ENCODE assay signal across 17 cellular contexts in genomic region chr15:60661075-60661645, GRCh38.
DNase-seq lines count a peak whose midpoint lies in the region; ATAC-seq and TF ChIP-seq lines count a peak whose summit lies in the region.
"Had no signal": no experiment of that assay in that cellular context is flagged by ENCODE, and none has a peak within 500 bp of the region (broad histone marks: within the 10 kb centered on the region; RNA-seq: fewer than 3 reads in every experiment).

No MANE protein-coding gene starts in this region.

- H3K27me3 ChIP-seq in MM.1S (replicated peaks; ENCODE audit: insufficient read depth, low read length): no peaks in the 10 kb centered on the region
- no peaks in the 10 kb centered on the region for H3K27me3 ChIP-seq in CD8-positive, alpha-beta memory T cell (ENCODE audit: insufficient read depth, low read length, poor library complexity, severe bottlenecking)
- H3K27me3 ChIP-seq: Peyer's patch had no signal

- DNase-seq in MM.1S (no peak), amniotic epithelial cell (ENCODE audit: low read depth) (peak; percentile 30), left lobe of liver (ENCODE audit: low spot score) (no peak), superior temporal gyrus (ENCODE audit: extremely low spot score) (peak; percentile 33), kidney tubule cell (ENCODE audit: low spot score) (no peak)
- DNase-seq in stimulated activated CD4-positive, alpha-beta T cell treated with anti-CD3 and anti-CD28 coated beads, Interleukin-12 subunit alpha, Interleukin-12 subunit beta, amount 100 ng/mL, for 4 hours: no peak
- no peak for DNase-seq in CD8-positive, alpha-beta memory T cell
- DNase-seq: activated naive CD8-positive, alpha-beta T cell treated with anti-CD3 and anti-CD28 coated beads, Interleukin-2, amount 50 U/mL, for 24 hours; activated T-cell treated with anti-CD3 and anti-CD28 coated beads, Interleukin-2, amount 50 U/mL, for 24 hours; NCI-H1694 treated with DMSO at 0.1 percent for 48 hours; NCI-H524 treated with DMSO at 0.1 percent for 48 hours; Peyer's patch; substantia nigra had no signal

- no peaks in the 10 kb centered on the region for H3K9me3 Mint-ChIP-seq in CD8-positive, alpha-beta memory T cell
- H3K9me3 Mint-ChIP-seq: activated CD4-positive, alpha-beta T cell treated with anti-CD3 and anti-CD28 coated beads, Interleukin-2, amount 10 ng/mL, durations not matched to agents 7 days and 5 days; activated naive CD8-positive, alpha-beta T cell treated with anti-CD3 and anti-CD28 coated beads, Interleukin-2, amount 50 U/mL, for 24 hours; activated T-cell treated with anti-CD3 and anti-CD28 coated beads, Interleukin-2, amount 50 U/mL, for 24 hours; T-helper 2 cell treated with Interferon-gamma antibody and Interleukin-4, amounts not matched to agents 5 μg/mL and 100 μg/mL, for 36 hours had no signal

- peak overlapping the region; percentile 63 for H3K4me2 ChIP-seq in MM.1S (ENCODE audit: low read depth, low read length)

- no peak overlapping the region for H3K9ac ChIP-seq in MM.1S (ENCODE audit: low read length)

- H3K4me3 ChIP-seq in MM.1S (ENCODE audit: low read length): 0 out of 2 replicates have a peak overlapping the region, but pooled peaks have one; percentile 34
- no peak overlapping the region for H3K4me3 ChIP-seq in CD8-positive, alpha-beta memory T cell (ENCODE audit: low read length)
- H3K4me3 ChIP-seq: Peyer's patch had no signal

- no peaks in the 10 kb centered on the region for H3K9me2 ChIP-seq in MM.1S (replicated peaks; ENCODE audit: insufficient read depth, low read length)

- peak; percentile 41 for ATAC-seq in left lobe of liver
- no peak for ATAC-seq in GM19452 (IDR thresholded peaks at IDR 0.05; ENCODE audit: unreplicated experiment)

- no peak overlapping the region for H3K27ac Mint-ChIP-seq in CD8-positive, alpha-beta memory T cell
- H3K27ac Mint-ChIP-seq: activated CD4-positive, alpha-beta T cell treated with anti-CD3 and anti-CD28 coated beads, Interleukin-2, amount 10 ng/mL, durations not matched to agents 7 days and 5 days; activated naive CD8-positive, alpha-beta T cell treated with anti-CD3 and anti-CD28 coated beads, Interleukin-2, amount 50 U/mL, for 24 hours; T-helper 2 cell treated with Interferon-gamma antibody and Interleukin-4, amounts not matched to agents 5 μg/mL and 100 μg/mL, for 36 hours had no signal

- CTCF ChIA-PET in CD8-positive, alpha-beta memory T cell (lab: Charles Lee): interaction anchor here (0.9 to 2.5 kb wide), 4 partner anchors 11 to 255 kb away, joined by 3 to 14 read pairs (median 3); no protein-coding TSS in a partner anchor

- peaks cover 21% of the 10 kb centered on the region for H3K4me1 ChIP-seq in MM.1S (ENCODE audit: low read length)
- no peaks in the 10 kb centered on the region for H3K4me1 ChIP-seq in CD8-positive, alpha-beta memory T cell (ENCODE audit: insufficient read depth, low read length)
- H3K4me1 ChIP-seq: Peyer's patch had no signal

- no peak for TF ChIP-seq CTCF in MM.1S (IDR thresholded peaks at IDR 0.05; ENCODE audit: low read length)

- no peak overlapping the region for H2AFZ ChIP-seq in MM.1S (ENCODE audit: low read length)

- peaks cover 0 to 2% (median 0%) of the 10 kb centered on the region in 3 donors for H3K36me3 Mint-ChIP-seq in CD8-positive, alpha-beta memory T cell

- POLR2A ChIA-PET in CD8-positive, alpha-beta memory T cell (lab: Charles Lee): no interaction called here

- H3K36me3 ChIP-seq in MM.1S (replicated peaks; ENCODE audit: insufficient read depth, low read length): no peaks in the 10 kb centered on the region
- H3K36me3 ChIP-seq in CD8-positive, alpha-beta memory T cell (ENCODE audit: insufficient read depth, low read length): no peaks in the 10 kb centered on the region
- H3K36me3 ChIP-seq: Peyer's patch had no signal

- H3K79me2 ChIP-seq in MM.1S (ENCODE audit: low read length): no peaks in the 10 kb centered on the region

- no peaks in the 10 kb centered on the region for H3K27me3 Mint-ChIP-seq in CD8-positive, alpha-beta memory T cell
- H3K27me3 Mint-ChIP-seq: activated naive CD8-positive, alpha-beta T cell treated with anti-CD3 and anti-CD28 coated beads, Interleukin-2, amount 50 U/mL, for 24 hours; activated T-cell treated with anti-CD3 and anti-CD28 coated beads, Interleukin-2, amount 50 U/mL, for 24 hours had no signal

- H3K9me3 ChIP-seq in MM.1S (replicated peaks; ENCODE audit: insufficient read depth, low read length): no peaks in the 10 kb centered on the region
- no peaks in the 10 kb centered on the region for H3K9me3 ChIP-seq in CD8-positive, alpha-beta memory T cell (ENCODE audit: low read length)
- H3K9me3 ChIP-seq: Peyer's patch had no signal

- peak overlapping the region; percentile 59; the same call in 1 of the 2 replicates for H3K27ac ChIP-seq in MM.1S (ENCODE audit: low read length)
- H3K27ac ChIP-seq in CD8-positive, alpha-beta memory T cell (ENCODE audit: low read depth, low read length): no peak overlapping the region
- H3K27ac ChIP-seq: C4-2B had no signal

- H4K20me1 ChIP-seq in MM.1S (ENCODE audit: insufficient read depth, low read length): no peaks in the 10 kb centered on the region

- peaks cover 8% of the 10 kb centered on the region for H3F3A ChIP-seq in MM.1S (ENCODE audit: insufficient read depth, low read length)

- no peak overlapping the region for H3K4me3 Mint-ChIP-seq in CD8-positive, alpha-beta memory T cell
- H3K4me3 Mint-ChIP-seq: activated CD4-positive, alpha-beta T cell treated with anti-CD3 and anti-CD28 coated beads, Interleukin-2, amount 10 ng/mL, durations not matched to agents 7 days and 5 days; activated naive CD8-positive, alpha-beta T cell treated with anti-CD3 and anti-CD28 coated beads, Interleukin-2, amount 50 U/mL, for 24 hours; T-helper 2 cell treated with Interferon-gamma antibody and Interleukin-4, amounts not matched to agents 5 μg/mL and 100 μg/mL, for 36 hours had no signal

- peaks cover 13 to 53% (median 21%) of the 10 kb centered on the region in 3 donors for H3K4me1 Mint-ChIP-seq in CD8-positive, alpha-beta memory T cell

Comparison
In these comparisons a context has a peak if more than half of its experiments do, and no peak if none do; other contexts are left out.
1. DNase-seq: peak in amniotic epithelial cell (single experiment) and superior temporal gyrus (single experiment); none in MM.1S (single experiment), left lobe of liver (single experiment), stimulated activated CD4-positive, alpha-beta T cell treated with anti-CD3 and anti-CD28 coated beads, Interleukin-12 subunit alpha, Interleukin-12 subunit beta, amount 100 ng/mL, for 4 hours (single experiment), kidney tubule cell (single experiment) and CD8-positive, alpha-beta memory T cell (0 of 5).